In genomic region chr12:9646794-9647622, GRCh38 we compare ENCODE assay signal across 8 cellular contexts. TPM values are rescaled to one million over a fixed set of nuclear protein-coding genes. Genes with fewer than 3 reads are reported as not detected.
DNase-seq lines count a peak whose midpoint lies in the region; ATAC-seq and TF ChIP-seq lines count a peak whose summit lies in the region.

No MANE protein-coding gene starts in this region.

- no peak for DNase-seq in T-helper 2 cell treated with Interferon-gamma antibody and Interleukin-4, amounts not matched to agents 5 μg/mL and 100 μg/mL, for 36 hours (ENCODE audit: low spot score)
- DNase-seq in T-helper 2 cell (no peak), UCSD-AML1 (lab: John Stamatoyannopoulos, UW; ENCODE audit: unreplicated experiment) (peak; percentile 33), glomerular visceral epithelial cell (ENCODE audit: extremely low spot score) (peak; percentile 27), smooth muscle cell (lab: John Stamatoyannopoulos, UW; ENCODE audit: unreplicated experiment) (no peak), cerebellum (ENCODE audit: low spot score) (no peak)
- DNase-seq in activated effector memory CD4-positive, alpha-beta T cell treated with Interleukin-2 at 50 U/mL for 16 hours = no peak

- 10% methylated on average over 9 of the region's 9 CpGs for WGBS in smooth muscle cell (ENCODE audit: low lambda C conversion rate)

- peak overlapping the region; percentile 47 for H2AFZ ChIP-seq in smooth muscle cell (ENCODE audit: low read depth)

- peak overlapping the region; percentile 97 for H3K27ac ChIP-seq in smooth muscle cell (ENCODE audit: low read depth)

- H3K9me3 ChIP-seq in smooth muscle cell (replicated peaks; ENCODE audit: low read depth) = no peaks in the 10 kb centered on the region

- H3K36me3 Mint-ChIP-seq in T-helper 2 cell treated with Interferon-gamma antibody and Interleukin-4, amounts not matched to agents 5 μg/mL and 100 μg/mL, for 36 hours (ENCODE audit: low read depth) = peaks cover 54% of the 10 kb centered on the region

- H3K4me2 ChIP-seq in smooth muscle cell = peak overlapping the region; percentile 88

- ATAC-seq in HG02884 (IDR thresholded peaks at IDR 0.05; ENCODE audit: unreplicated experiment) = no peak

- peak overlapping the region; percentile 86 for H3K9ac ChIP-seq in smooth muscle cell (ENCODE audit: low read depth)

- H3K4me3 Mint-ChIP-seq in T-helper 2 cell treated with Interferon-gamma antibody and Interleukin-4, amounts not matched to agents 5 μg/mL and 100 μg/mL, for 36 hours = peak overlapping the region; percentile 99

- TF ChIP-seq CTCF in smooth muscle cell (IDR thresholded peaks at IDR 0.05; ENCODE audit: borderline replicate concordance, insufficient read depth, poor library complexity, severe bottlenecking) = no peak

- H4K20me1 ChIP-seq in smooth muscle cell (ENCODE audit: low read depth) = no peaks in the 10 kb centered on the region

- H3F3A ChIP-seq in smooth muscle cell (ENCODE audit: low read depth) = peaks cover 16% of the 10 kb centered on the region

- peak overlapping the region; percentile 59 for H3K4me3 ChIP-seq in smooth muscle cell

- no peaks in the 10 kb centered on the region for H3K36me3 ChIP-seq in smooth muscle cell (ENCODE audit: low read depth)

- H3K27me3 ChIP-seq in smooth muscle cell (ENCODE audit: low read depth) = no peaks in the 10 kb centered on the region

- H3K79me2 ChIP-seq in smooth muscle cell (ENCODE audit: low read depth) = peaks cover 14% of the 10 kb centered on the region

- peaks cover 28% of the 10 kb centered on the region for H3K4me1 ChIP-seq in smooth muscle cell (ENCODE audit: low read depth)

- H3K4me1 Mint-ChIP-seq in T-helper 2 cell treated with Interferon-gamma antibody and Interleukin-4, amounts not matched to agents 5 μg/mL and 100 μg/mL, for 36 hours (ENCODE audit: low read depth) = peaks cover 54% of the 10 kb centered on the region

- H3K27ac Mint-ChIP-seq in T-helper 2 cell treated with Interferon-gamma antibody and Interleukin-4, amounts not matched to agents 5 μg/mL and 100 μg/mL, for 36 hours = peak overlapping the region; percentile 90

- H3K27me3 Mint-ChIP-seq in T-helper 2 cell treated with Interferon-gamma antibody and Interleukin-4, amounts not matched to agents 5 μg/mL and 100 μg/mL, for 36 hours (ENCODE audit: low read depth) = peaks cover 3% of the 10 kb centered on the region

- H3K9me3 Mint-ChIP-seq in T-helper 2 cell treated with Interferon-gamma antibody and Interleukin-4, amounts not matched to agents 5 μg/mL and 100 μg/mL, for 36 hours = peaks cover 27% of the 10 kb centered on the region

RNA-seq across cellular contexts. Expression of gene CLEC2D, which starts 22.5 kb away (rescaled TPM):
- 4.3 and 5.8 TPM in 2 replicates for total RNA-seq in smooth muscle cell
- 2.2 and 5.2 TPM in 2 replicates for polyA plus RNA-seq in smooth muscle cell
- total RNA-seq in cerebellum = 11.4 TPM

RNA-seq across cellular contexts. Expression of gene KLRB1, which starts 39.3 kb away (rescaled TPM):
- total RNA-seq in smooth muscle cell = not detected in 2 replicates
- polyA plus RNA-seq in smooth muscle cell = not detected in 2 replicates
- not detected for total RNA-seq in cerebellum

Comparison
In these comparisons a context has a peak if more than half of its experiments do, and no peak if none do; other contexts are left out.
1. DNase-seq: peak in UCSD-AML1 (single experiment) and glomerular visceral epithelial cell (single experiment); none in T-helper 2 cell treated with Interferon-gamma antibody and Interleukin-4, amounts not matched to agents 5 μg/mL and 100 μg/mL, for 36 hours (single experiment), T-helper 2 cell (0 of 5), smooth muscle cell (single experiment), cerebellum (single experiment) and activated effector memory CD4-positive, alpha-beta T cell treated with Interleukin-2 at 50 U/mL for 16 hours (single experiment).